In genomic region chr5:128536861-128537305, GRCh38 we compare ENCODE assay signal across 8 cellular contexts. TPM values are rescaled to one million over a fixed set of nuclear protein-coding genes. Genes with fewer than 3 reads are reported as not detected.
A peak's percentile ranks its signal among the peaks of the same experiment; 100 is the strongest.
DNase-seq lines count a peak whose midpoint lies in the region; ATAC-seq and TF ChIP-seq lines count a peak whose summit lies in the region.

No MANE protein-coding gene starts in this region.

- no peaks in the 10 kb centered on the region for H3K9me3 Mint-ChIP-seq in progenitor cell of endocrine pancreas (ENCODE audit: low read depth)

- TF ChIP-seq CTCF in WERI-Rb-1 (IDR thresholded peaks at IDR 0.05; ENCODE audit: low read depth, low read length) (no peak), heart right ventricle (IDR thresholded peaks at IDR 0.05) (no peak), progenitor cell of endocrine pancreas (IDR thresholded peaks at IDR 0.05; ENCODE audit: unreplicated experiment) (no peak)

- WGBS in heart right ventricle, 2 donors: 6% methylated on average over 34 of the region's 34 CpGs

- peaks cover 6% of the 10 kb centered on the region for H3K4me1 Mint-ChIP-seq in progenitor cell of endocrine pancreas (ENCODE audit: low read depth)

- peak overlapping the region; percentile 81 for H3K4me3 Mint-ChIP-seq in progenitor cell of endocrine pancreas (ENCODE audit: low read depth)

- intact Hi-C loops in heart right ventricle (cut with DNase I): loop anchor here in 1 of 10 donors (10.0 kb wide), 1 partner anchor 558 kb away; the partner anchor contains the start of gene ISOC1

- H3K27me3 ChIP-seq in WERI-Rb-1 (ENCODE audit: insufficient read depth, low read depth, severe bottlenecking) (peaks cover 41% of the 10 kb centered on the region), heart right ventricle (peaks cover 0 to 54% (median 39%) of the 10 kb centered on the region in 7 donors)

- H3K36me3 ChIP-seq in WERI-Rb-1 (no peaks in the 10 kb centered on the region), heart right ventricle (no peaks in the 10 kb centered on the region)

- H3K27ac ChIP-seq in WERI-Rb-1 (no peak overlapping the region), heart right ventricle (peak overlapping the region in 7 of 10 donors; percentile 28 to 78 (median 62))

- H3K27ac Mint-ChIP-seq in progenitor cell of endocrine pancreas: no peak overlapping the region

- H3K9me3 ChIP-seq in WERI-Rb-1 (ENCODE audit: severe bottlenecking) (no peaks in the 10 kb centered on the region), heart right ventricle (no peaks in the 10 kb centered on the region)

- H3K36me3 Mint-ChIP-seq in progenitor cell of endocrine pancreas (ENCODE audit: insufficient read depth): no peaks in the 10 kb centered on the region

- ATAC-seq in heart right ventricle (peak in 2 of 8 donors; percentile 20 to 23), HG03571 (IDR thresholded peaks at IDR 0.05; ENCODE audit: unreplicated experiment) (no peak), GM21576 (IDR thresholded peaks at IDR 0.05; ENCODE audit: unreplicated experiment) (no peak), GM19467 (IDR thresholded peaks at IDR 0.05; ENCODE audit: unreplicated experiment) (no peak)

- H3K27me3 Mint-ChIP-seq in progenitor cell of endocrine pancreas: peaks cover 36% of the 10 kb centered on the region

- H3K4me3 ChIP-seq in WERI-Rb-1 (ENCODE audit: low read depth, low read length) (peak overlapping the region; percentile 57), heart right ventricle (peak overlapping the region; percentile 29 to 71 (median 64))

- peaks cover 0 to 28% (median 16%) of the 10 kb centered on the region in 9 donors for H3K4me1 ChIP-seq in heart right ventricle

- DNase-seq in ELR (ENCODE audit: low read depth) (peak; percentile 48), WERI-Rb-1 (no peak), heart right ventricle (peak in 1 of 2 donors; percentile 10), progenitor cell of endocrine pancreas (ENCODE audit: low spot score, unreplicated experiment) (no peak), AG20443 (ENCODE audit: low spot score) (no peak)

RNA-seq across cellular contexts. Expression of gene FBN2, which starts 1.2 kb away (rescaled TPM):
- total RNA-seq in heart right ventricle (10 to 100 TPM in 7 of 10 donors, 1 to 10 TPM in 3; 2.9 to 28.9 (median 15.4) TPM), progenitor cell of endocrine pancreas (6.6 and 16.3 TPM in 2 replicates)
- polyA plus RNA-seq in heart right ventricle: 10 to 100 TPM in 1 of 2 donors, 1 to 10 TPM in 1; 5.6 to 12.0 TPM
